Comparison of ENCODE assay signal across 7 cellular contexts in genomic region chr2:39128919-39129391, GRCh38. TPM values are rescaled to one million over a fixed set of nuclear protein-coding genes. Genes with fewer than 3 reads are reported as not detected.
A peak's percentile ranks its signal among the peaks of the same experiment; 100 is the strongest.
DNase-seq lines count a peak whose midpoint lies in the region; ATAC-seq lines count a peak whose summit lies in the region.

No MANE protein-coding gene starts in this region.

- DNase-seq in activated T-cell treated with anti-CD3 and anti-CD28 coated beads for 48 hours (ENCODE audit: low read depth) (peak; percentile 59), renal cortical epithelial cell (ENCODE audit: low read depth) (peak; percentile 35), putamen (ENCODE audit: low spot score) (no peak), mucosa of gallbladder (ENCODE audit: low spot score) (no peak), NCI-H2227 treated with DMSO at 0.1 percent for 48 hours (lab: John Stamatoyannopoulos, UW) (no peak)

- ATAC-seq in GM21423 (IDR thresholded peaks at IDR 0.05; ENCODE audit: unreplicated experiment) (peak; percentile 48), HG03558 (IDR thresholded peaks at IDR 0.05; ENCODE audit: extremely low read depth, unreplicated experiment) (peak; percentile 35)

RNA-seq across cellular contexts. Expression of gene SOS1, which starts 8.1 kb away (rescaled TPM):
- total RNA-seq in renal cortical epithelial cell, result 9.6 and 34.3 TPM in 2 replicates
- total RNA-seq in mucosa of gallbladder, result 42.1 TPM

Comparison
In these comparisons a context has a peak if more than half of its experiments do, and no peak if none do; other contexts are left out.
1. DNase-seq: peak in activated T-cell treated with anti-CD3 and anti-CD28 coated beads for 48 hours (single experiment) and renal cortical epithelial cell (single experiment); none in putamen (single experiment), mucosa of gallbladder (single experiment) and NCI-H2227 treated with DMSO at 0.1 percent for 48 hours (single experiment).